Comparison of ENCODE assay signal across 10 cellular contexts in the genomic region with DNA sequence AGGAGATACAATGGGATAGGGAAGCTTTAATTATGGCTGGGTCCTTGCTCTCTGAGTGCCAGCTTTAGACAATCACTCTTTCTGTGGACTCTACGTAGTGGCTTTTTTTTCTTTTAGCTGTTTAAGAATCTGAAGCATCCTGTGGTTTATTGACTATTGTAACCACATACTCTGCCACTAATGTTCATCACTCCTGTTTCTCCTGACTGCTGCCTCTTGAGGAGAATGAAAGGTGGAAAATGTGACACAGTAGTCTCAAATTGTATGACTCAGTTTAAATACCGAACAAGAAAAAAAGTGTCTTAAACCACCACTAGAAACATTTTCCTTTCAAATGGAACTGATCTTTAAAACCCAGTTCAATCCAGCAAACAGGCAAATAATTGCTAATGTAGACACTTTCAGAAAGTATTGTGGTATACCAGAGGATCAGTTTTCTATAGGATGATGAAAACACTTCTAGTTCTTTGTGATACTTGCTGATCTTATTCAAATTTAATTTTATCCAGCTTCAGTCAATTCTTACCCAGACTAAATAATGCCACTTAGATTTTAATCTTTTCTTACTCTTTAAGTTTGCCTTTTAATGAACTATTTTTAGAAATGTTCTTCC.
A peak's percentile ranks its signal among the peaks of the same experiment; 100 is the strongest.
DNase-seq lines count a peak whose midpoint lies in the region; ATAC-seq, FAIRE-seq and TF ChIP-seq lines count a peak whose summit lies in the region.
"Had no signal": no experiment of that assay in that cellular context is flagged by ENCODE, and none has a peak within 500 bp of the region (broad histone marks: within the 10 kb centered on the region; RNA-seq: fewer than 3 reads in every experiment).

No MANE protein-coding gene starts in this region.

- no peaks in the 10 kb centered on the region for H3K27me3 ChIP-seq in DND-41 (ENCODE audit: insufficient read depth, low read length, poor library complexity)
- H3K27me3 ChIP-seq: Peyer's patch had no signal

- no peaks in the 10 kb centered on the region for H3K9me3 ChIP-seq in DND-41 (ENCODE audit: insufficient read depth, low read length, severe bottlenecking)
- H3K9me3 ChIP-seq in mesodermal cell (ENCODE audit: control insufficient read depth, low read length): no peaks in the 10 kb centered on the region
- H3K9me3 ChIP-seq: Peyer's patch had no signal

- H3K4me1 ChIP-seq in DND-41 (ENCODE audit: insufficient read depth, low read length): no peaks in the 10 kb centered on the region
- H3K4me1 ChIP-seq in mesodermal cell (ENCODE audit: control insufficient read depth, insufficient read depth, low read length, poor library complexity, severe bottlenecking): peaks cover 7% of the 10 kb centered on the region
- H3K4me1 ChIP-seq: Peyer's patch had no signal

- H3K27ac ChIP-seq in DND-41 (ENCODE audit: low read length): no peak overlapping the region
- peak overlapping the region; percentile 54 for H3K27ac ChIP-seq in mesodermal cell (ENCODE audit: low read depth, low read length, severe bottlenecking)
- H3K27ac ChIP-seq: Peyer's patch had no signal

- ATAC-seq in DND-41 (ENCODE audit: insufficient read depth, low read depth): peak; percentile 35; the same call in 1 of the 3 replicates
- no peak for ATAC-seq in GM19452 (IDR thresholded peaks at IDR 0.05; ENCODE audit: unreplicated experiment)
- no peak for ATAC-seq in GM18868 (IDR thresholded peaks at IDR 0.05; ENCODE audit: unreplicated experiment)
- ATAC-seq: naive thymus-derived CD4-positive, alpha-beta T cell had no signal

- no CpG with 5 or more reads among the region's 2 CpGs for WGBS in mesodermal cell (ENCODE audit: insufficient coverage in 2 of 2), 2 experiments

- in situ Hi-C loops in astrocyte of the cerebellum (cut with HindIII; ENCODE audit: low sequenced_read_pairs): no loop called here

- no peak for FAIRE-seq in GM19239 (lab: Jason Lieb, UNC)

- H3K4me3 ChIP-seq in DND-41 (ENCODE audit: low read depth in 1 of 2, low read length in 2 of 2) (no peak overlapping the region), astrocyte of the cerebellum (ENCODE audit: low read depth, low read length) (no peak overlapping the region), mesodermal cell (ENCODE audit: extremely low read depth, insufficient read depth, low read length, poor library complexity, severe bottlenecking) (no peak overlapping the region)
- H3K4me3 ChIP-seq: Peyer's patch had no signal

- H3K36me3 ChIP-seq in DND-41 (ENCODE audit: insufficient read depth, low read length) (no peaks in the 10 kb centered on the region), mesodermal cell (ENCODE audit: control insufficient read depth, insufficient read depth, low read length) (no peaks in the 10 kb centered on the region)
- H3K36me3 ChIP-seq: Peyer's patch had no signal

- H4K20me1 ChIP-seq in DND-41 (ENCODE audit: insufficient read depth, low read length): no peaks in the 10 kb centered on the region; the same call in 1 of the 2 replicates

- no peaks in the 10 kb centered on the region for H3K79me2 ChIP-seq in DND-41 (ENCODE audit: insufficient read depth, low read length)

- DNase-seq in DND-41: no peak
- DNase-seq in LoVo (ENCODE audit: low spot score): peak; percentile 33
- DNase-seq in astrocyte of the cerebellum (ENCODE audit: low read depth): peak; percentile 92
- DNase-seq in GM19239 (ENCODE audit: insufficient read length, low spot score): no peak
- DNase-seq in GDM1 (lab: John Stamatoyannopoulos, UW): no peak
- DNase-seq: naive thymus-derived CD4-positive, alpha-beta T cell; Peyer's patch had no signal

- H3K4me2 ChIP-seq in DND-41 (ENCODE audit: insufficient read depth, low read length): no peak overlapping the region

- no peak overlapping the region for H3K9ac ChIP-seq in DND-41 (ENCODE audit: low read depth, low read length)

- no peak for TF ChIP-seq CTCF in DND-41 (IDR thresholded peaks at IDR 0.05; ENCODE audit: borderline replicate concordance, extremely low read depth, low read length, poor library complexity, severe bottlenecking)
- TF ChIP-seq CTCF in astrocyte of the cerebellum (IDR thresholded peaks at IDR 0.05; ENCODE audit: low read depth, low read length, missing control alignments): no peak

- no peak overlapping the region for H2AFZ ChIP-seq in DND-41 (ENCODE audit: low read depth, low read length)

Comparison
In these comparisons a context has a peak if more than half of its experiments do, and no peak if none do; other contexts are left out.
1. DNase-seq: peak in LoVo (single experiment) and astrocyte of the cerebellum (single experiment); none in DND-41 (single experiment), GM19239 (single experiment) and GDM1 (single experiment).